Comparison of ENCODE assay signal across 9 cellular contexts in the genomic region with DNA sequence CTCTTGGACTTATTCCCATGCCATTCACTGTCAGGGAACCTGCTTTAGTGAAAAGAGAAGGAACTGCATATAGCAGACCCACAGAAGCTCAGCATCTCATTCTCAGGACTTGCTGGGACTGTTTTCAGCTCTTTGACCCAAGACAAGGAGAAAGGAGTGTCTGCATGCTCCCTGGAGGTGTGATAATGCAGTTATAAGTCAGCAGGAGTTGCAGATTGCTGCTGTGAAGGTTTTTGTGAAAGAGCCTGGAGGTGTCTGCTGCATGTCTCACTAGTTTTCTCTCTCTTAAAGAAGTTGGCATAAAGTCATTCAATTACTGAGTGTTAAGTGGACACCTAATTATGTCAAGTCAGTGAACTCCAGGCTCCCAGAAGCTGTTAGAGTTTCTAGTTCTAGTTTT.
"Had no signal": no experiment of that assay in that cellular context is flagged by ENCODE, and none has a peak within 500 bp of the region (broad histone marks: within the 10 kb centered on the region; RNA-seq: fewer than 3 reads in every experiment).

No MANE protein-coding gene starts in this region.

- H3K36me3 Mint-ChIP-seq: IgD-negative memory B cell had no signal

- H3K27ac Mint-ChIP-seq: IgD-negative memory B cell had no signal

- H3K27me3 Mint-ChIP-seq: IgD-negative memory B cell had no signal

- H3K4me2 ChIP-seq: KMS-11 had no signal

- H3K27ac ChIP-seq: HL-60, KMS-11 had no signal

- H3K9ac ChIP-seq: KMS-11 had no signal

- DNase-seq: IMR-90, KBM-7, KG1 had no signal

- ATAC-seq: HepG2, K562 had no signal

- H3K4me1 Mint-ChIP-seq: IgD-negative memory B cell had no signal

- FAIRE-seq: HepG2, HTR-8/SVneo, K562 had no signal

- H3K4me3 ChIP-seq: K562 had no signal

- H3K4me3 Mint-ChIP-seq: IgD-negative memory B cell had no signal
